ENCODE assay signal across 1 cellular context in genomic region chr5:94667937-94668336, GRCh38.
TF ChIP-seq lines count a peak whose summit lies in the region.

No MANE protein-coding gene starts in this region.

TF ChIP-seq in WTC11, 78 proteins besides CTCF, POLR2A, EP300 and RAD21:
- TF ChIP-seq RORB (CRISPR knock-in tag; IDR thresholded peaks at IDR 0.05) = no peak
- TF ChIP-seq NFYB (CRISPR knock-in tag; conservative IDR thresholded peaks at IDR 0.05; ENCODE audit: low read depth) = no peak
- no peak for TF ChIP-seq ZSCAN18 (CRISPR knock-in tag; IDR thresholded peaks at IDR 0.05)
- no peak for TF ChIP-seq HMGA2 (CRISPR knock-in tag; IDR thresholded peaks at IDR 0.05)
- no peak for TF ChIP-seq FOXJ3 (CRISPR knock-in tag; IDR thresholded peaks at IDR 0.05; ENCODE audit: borderline replicate concordance)
- no peak for TF ChIP-seq TCF7 (CRISPR knock-in tag; IDR thresholded peaks at IDR 0.05; ENCODE audit: low read depth)
- no peak for TF ChIP-seq GABPB1 (CRISPR knock-in tag; IDR thresholded peaks at IDR 0.05)
- TF ChIP-seq ZNF423 (CRISPR knock-in tag; IDR thresholded peaks at IDR 0.05) = no peak
- TF ChIP-seq SOX15 (CRISPR knock-in tag; IDR thresholded peaks at IDR 0.05) = no peak
- TF ChIP-seq NFATC4 (CRISPR knock-in tag; IDR thresholded peaks at IDR 0.05) = no peak
- TF ChIP-seq CDX4 (CRISPR knock-in tag; IDR thresholded peaks at IDR 0.05; ENCODE audit: borderline replicate concordance) = no peak
- no peak for TF ChIP-seq ZNF138 (CRISPR knock-in tag; conservative IDR thresholded peaks at IDR 0.05)
- TF ChIP-seq ARID4B (CRISPR knock-in tag; IDR thresholded peaks at IDR 0.05; ENCODE audit: borderline replicate concordance) = no peak
- TF ChIP-seq ETV6 (CRISPR knock-in tag; IDR thresholded peaks at IDR 0.05) = no peak
- no peak for TF ChIP-seq ZNF232 (CRISPR knock-in tag; IDR thresholded peaks at IDR 0.05)
- no peak for TF ChIP-seq ZNF317 (CRISPR knock-in tag; IDR thresholded peaks at IDR 0.05; ENCODE audit: borderline replicate concordance, low read depth)
- TF ChIP-seq GTF2I (CRISPR knock-in tag; conservative IDR thresholded peaks at IDR 0.05) = no peak
- TF ChIP-seq SMAD3 (CRISPR knock-in tag; IDR thresholded peaks at IDR 0.05; ENCODE audit: borderline replicate concordance) = no peak
